ENCODE assay signal across 19 cellular contexts in genomic region chr10:114336823-114337509, GRCh38.
DNase-seq lines count a peak whose midpoint lies in the region; ATAC-seq and TF ChIP-seq lines count a peak whose summit lies in the region.
"Had no signal": no experiment of that assay in that cellular context is flagged by ENCODE, and none has a peak within 500 bp of the region (broad histone marks: within the 10 kb centered on the region; RNA-seq: fewer than 3 reads in every experiment).

No MANE protein-coding gene starts in this region.

- H3K36me3 Mint-ChIP-seq in T-helper 2 cell treated with Interferon-gamma antibody and Interleukin-4, amounts not matched to agents 5 μg/mL and 100 μg/mL, for 36 hours (ENCODE audit: low read depth): no peaks in the 10 kb centered on the region
- H3K36me3 Mint-ChIP-seq in activated CD8-positive, alpha-beta T cell treated with anti-CD3 and anti-CD28 coated beads, Interleukin-2, amount 10 ng/mL, durations not matched to agents 7 days and 5 days (ENCODE audit: low read depth): no peaks in the 10 kb centered on the region

- no peak for TF ChIP-seq POLR2A in spleen (IDR thresholded peaks at IDR 0.05)

- H3K27me3 Mint-ChIP-seq in T-helper 2 cell treated with Interferon-gamma antibody and Interleukin-4, amounts not matched to agents 5 μg/mL and 100 μg/mL, for 36 hours (ENCODE audit: low read depth): no peaks in the 10 kb centered on the region
- H3K27me3 Mint-ChIP-seq in activated CD8-positive, alpha-beta T cell treated with anti-CD3 and anti-CD28 coated beads, Interleukin-2, amount 10 ng/mL, durations not matched to agents 7 days and 5 days (ENCODE audit: low read depth): no peaks in the 10 kb centered on the region

- intact Hi-C loops in spleen (cut with DNase I; ENCODE audit: low total_unique reads): no loop called here

- no peak overlapping the region for H3K27ac Mint-ChIP-seq in T-helper 2 cell treated with Interferon-gamma antibody and Interleukin-4, amounts not matched to agents 5 μg/mL and 100 μg/mL, for 36 hours
- H3K27ac Mint-ChIP-seq in activated CD8-positive, alpha-beta T cell treated with anti-CD3 and anti-CD28 coated beads, Interleukin-2, amount 10 ng/mL, durations not matched to agents 7 days and 5 days: peak overlapping the region; percentile 16

- DNase-seq in T-helper 2 cell treated with Interferon-gamma antibody and Interleukin-4, amounts not matched to agents 5 μg/mL and 100 μg/mL, for 36 hours (ENCODE audit: low spot score): no peak
- no peak for DNase-seq in T-helper 2 cell
- no peak for DNase-seq in activated CD8-positive, alpha-beta T cell treated with anti-CD3 and anti-CD28 coated beads, Interleukin-2, amount 10 ng/mL, durations not matched to agents 7 days and 5 days
- peak in 1 of 2 donors; percentile 76 for DNase-seq in foreskin keratinocyte
- DNase-seq in spleen: peak; percentile 45
- DNase-seq in Ammon's horn (ENCODE audit: low spot score): no peak
- DNase-seq: activated naive CD4-positive, alpha-beta T cell treated with anti-CD3 and anti-CD28 coated beads, Interleukin-2, amount 50 U/mL, for 16 hours; activated T-cell treated with anti-CD3 and anti-CD28 coated beads for 4 hours; GDM1; HCEC 1CT; lower lobe of right lung; NCI-H2029 treated with DMSO at 0.1 percent for 48 hours; ovary; Right ventricle myocardium superior; stimulated activated CD4-positive, alpha-beta T cell treated with anti-CD3 and anti-CD28 coated beads, Interleukin-2, amount 100 ng/mL, for 48 hours had no signal

- H3K9me3 ChIP-seq in spleen: no peaks in the 10 kb centered on the region
- H3K9me3 ChIP-seq: lower lobe of right lung, ovary had no signal

- peaks cover 0 to 29% (median 0%) of the 10 kb centered on the region in 6 donors for H3K36me3 ChIP-seq in spleen
- H3K36me3 ChIP-seq: lower lobe of right lung, ovary had no signal

- POLR2A ChIA-PET in activated CD8-positive, alpha-beta T cell treated with anti-CD3 and anti-CD28 coated beads, Interleukin-2, amount 10 ng/mL, durations not matched to agents 7 days and 5 days (lab: Charles Lee): no interaction called here

- WGBS in spleen, 5 donors: 73 to 82% (median 80%) methylated on average over 10 of the region's 10 CpGs

- H3K4me3 ChIP-seq in spleen: no peak overlapping the region
- H3K4me3 ChIP-seq: hepatocyte, lower lobe of right lung, ovary had no signal

- H3K27me3 ChIP-seq in foreskin keratinocyte: no peaks in the 10 kb centered on the region
- no peaks in the 10 kb centered on the region for H3K27me3 ChIP-seq in spleen (replicated peaks in 1 of 7)
- H3K27me3 ChIP-seq: hepatocyte, ovary had no signal

- TF ChIP-seq CTCF in foreskin keratinocyte (conservative IDR thresholded peaks at IDR 0.05) (no peak), spleen (IDR thresholded peaks at IDR 0.05 in 8 of 11, conservative IDR thresholded peaks at IDR 0.05 in 3 of 11) (no peak)

- H3K4me1 Mint-ChIP-seq in T-helper 2 cell treated with Interferon-gamma antibody and Interleukin-4, amounts not matched to agents 5 μg/mL and 100 μg/mL, for 36 hours (ENCODE audit: low read depth): peaks cover 22% of the 10 kb centered on the region
- H3K4me1 Mint-ChIP-seq in activated CD8-positive, alpha-beta T cell treated with anti-CD3 and anti-CD28 coated beads, Interleukin-2, amount 10 ng/mL, durations not matched to agents 7 days and 5 days (ENCODE audit: low read depth): peaks cover 40% of the 10 kb centered on the region

- peak overlapping the region; percentile 5 for H3K4me3 Mint-ChIP-seq in T-helper 2 cell treated with Interferon-gamma antibody and Interleukin-4, amounts not matched to agents 5 μg/mL and 100 μg/mL, for 36 hours
- no peak overlapping the region for H3K4me3 Mint-ChIP-seq in activated CD8-positive, alpha-beta T cell treated with anti-CD3 and anti-CD28 coated beads, Interleukin-2, amount 10 ng/mL, durations not matched to agents 7 days and 5 days

- H3K9me3 Mint-ChIP-seq in T-helper 2 cell treated with Interferon-gamma antibody and Interleukin-4, amounts not matched to agents 5 μg/mL and 100 μg/mL, for 36 hours: no peaks in the 10 kb centered on the region
- no peaks in the 10 kb centered on the region for H3K9me3 Mint-ChIP-seq in activated CD8-positive, alpha-beta T cell treated with anti-CD3 and anti-CD28 coated beads, Interleukin-2, amount 10 ng/mL, durations not matched to agents 7 days and 5 days (ENCODE audit: insufficient read depth)

- no peak for ATAC-seq in activated CD8-positive, alpha-beta T cell treated with anti-CD3 and anti-CD28 coated beads, Interleukin-2, amount 10 ng/mL, durations not matched to agents 7 days and 5 days
- peak; percentile 45 for ATAC-seq in foreskin keratinocyte
- ATAC-seq in HG03354 (IDR thresholded peaks at IDR 0.05; ENCODE audit: poor library complexity, severe bottlenecking, unreplicated experiment): no peak
- no peak for ATAC-seq in GM19324 (IDR thresholded peaks at IDR 0.05; ENCODE audit: low FRiP score, unreplicated experiment)
- ATAC-seq: lower lobe of right lung had no signal

- CTCF ChIA-PET in activated CD8-positive, alpha-beta T cell treated with anti-CD3 and anti-CD28 coated beads, Interleukin-2, amount 10 ng/mL, durations not matched to agents 7 days and 5 days (lab: Charles Lee): interaction anchor here (1.2 kb wide), 1 partner anchor 33 kb away, joined by 8 read pairs; no protein-coding TSS in a partner anchor

- peak overlapping the region; percentile 95 for H3K27ac ChIP-seq in foreskin keratinocyte
- peak overlapping the region in 7 of 8 donors; percentile 6 to 85 (median 72) for H3K27ac ChIP-seq in spleen
- H3K27ac ChIP-seq: hepatocyte, HL-60, lower lobe of right lung, ovary had no signal

- peaks cover 29% of the 10 kb centered on the region for H3K4me1 ChIP-seq in foreskin keratinocyte
- peaks cover 6 to 68% (median 45%) of the 10 kb centered on the region in 6 donors for H3K4me1 ChIP-seq in spleen
- H3K4me1 ChIP-seq: lower lobe of right lung had no signal
